18 cellular contexts compared by ENCODE assay signal in genomic region chr5:137022725-137023124, GRCh38.
"Had no signal": no experiment of that assay in that cellular context is flagged by ENCODE, and none has a peak within 500 bp of the region (broad histone marks: within the 10 kb centered on the region; RNA-seq: fewer than 3 reads in every experiment).

No MANE protein-coding gene starts in this region.

- H3K36me3 ChIP-seq: sigmoid colon, upper lobe of right lung had no signal

- H3K9me3 ChIP-seq: sigmoid colon, upper lobe of right lung had no signal

- ATAC-seq: activated CD4-positive, alpha-beta T cell treated with anti-CD3 and anti-CD28 coated beads for 36 hours; activated CD8-positive, alpha-beta T cell treated with anti-CD3 and anti-CD28 coated beads for 36 hours; activated T-cell treated with anti-CD3 and anti-CD28 coated beads, Interleukin-2, amount 50 U/mL, for 72 hours; natural killer cell; upper lobe of right lung had no signal

- DNase-seq: activated CD4-positive, alpha-beta T cell treated with anti-CD3 and anti-CD28 coated beads for 36 hours; activated CD8-positive, alpha-beta memory T cell treated with anti-CD3 and anti-CD28 coated beads, Interleukin-2, amount 50 U/mL, for 4 hours; activated CD8-positive, alpha-beta T cell treated with anti-CD3 and anti-CD28 coated beads for 36 hours; activated gamma-delta T cell treated with Interleukin-2 at 50 U/mL for 16 hours; activated naive CD8-positive, alpha-beta T cell treated with anti-CD3 and anti-CD28 coated beads for 36 hours; activated T-cell treated with anti-CD3 and anti-CD28 coated beads, Interleukin-2, amount 50 U/mL, for 72 hours; cortex of kidney; effector memory CD4-positive, alpha-beta T cell; glutamatergic neuron; immature natural killer cell; mammary epithelial cell; natural killer cell; occipital lobe; sigmoid colon; stimulated activated CD4-positive, alpha-beta T cell treated with anti-CD3 and anti-CD28 coated beads, Interleukin-2, amount 100 ng/mL, for 48 hours; stimulated activated naive CD4-positive, alpha-beta T cell treated with Interleukin-2 at 50 U/mL for 16 hours; upper lobe of right lung had no signal

- H3K4me3 ChIP-seq: sigmoid colon, upper lobe of right lung had no signal

- H3K27me3 ChIP-seq: sigmoid colon, upper lobe of right lung had no signal

- H3K4me1 Mint-ChIP-seq: activated CD4-positive, alpha-beta T cell treated with anti-CD3 and anti-CD28 coated beads for 36 hours; activated naive CD8-positive, alpha-beta T cell treated with anti-CD3 and anti-CD28 coated beads for 36 hours; immature natural killer cell had no signal

- H3K4me3 Mint-ChIP-seq: activated CD4-positive, alpha-beta T cell treated with anti-CD3 and anti-CD28 coated beads for 36 hours; activated CD8-positive, alpha-beta T cell treated with anti-CD3 and anti-CD28 coated beads for 36 hours; activated naive CD8-positive, alpha-beta T cell treated with anti-CD3 and anti-CD28 coated beads for 36 hours; activated T-cell treated with anti-CD3 and anti-CD28 coated beads, Interleukin-2, amount 50 U/mL, for 72 hours; immature natural killer cell; natural killer cell had no signal

- H3K27ac ChIP-seq: epithelial cell of prostate, sigmoid colon, upper lobe of right lung had no signal

- H3K36me3 Mint-ChIP-seq: activated naive CD8-positive, alpha-beta T cell treated with anti-CD3 and anti-CD28 coated beads for 36 hours; immature natural killer cell; natural killer cell had no signal

- H3K4me1 ChIP-seq: upper lobe of right lung had no signal

- H3K27ac Mint-ChIP-seq: activated CD4-positive, alpha-beta T cell treated with anti-CD3 and anti-CD28 coated beads for 36 hours; activated CD8-positive, alpha-beta T cell treated with anti-CD3 and anti-CD28 coated beads for 36 hours; activated naive CD8-positive, alpha-beta T cell treated with anti-CD3 and anti-CD28 coated beads for 36 hours; activated T-cell treated with anti-CD3 and anti-CD28 coated beads, Interleukin-2, amount 50 U/mL, for 72 hours; immature natural killer cell; natural killer cell had no signal

- H3K9me3 Mint-ChIP-seq: activated CD8-positive, alpha-beta T cell treated with anti-CD3 and anti-CD28 coated beads for 36 hours; activated naive CD8-positive, alpha-beta T cell treated with anti-CD3 and anti-CD28 coated beads for 36 hours; activated T-cell treated with anti-CD3 and anti-CD28 coated beads, Interleukin-2, amount 50 U/mL, for 72 hours had no signal

- H3K27me3 Mint-ChIP-seq: activated CD8-positive, alpha-beta T cell treated with anti-CD3 and anti-CD28 coated beads for 36 hours had no signal
